Comparison of ENCODE assay signal across 10 cellular contexts in genomic region chr16:87295259-87295658, GRCh38. TPM values are rescaled to one million over a fixed set of nuclear protein-coding genes. Genes with fewer than 3 reads are reported as not detected.
DNase-seq lines count a peak whose midpoint lies in the region; ATAC-seq and TF ChIP-seq lines count a peak whose summit lies in the region.
"Had no signal": no experiment of that assay in that cellular context is flagged by ENCODE, and none has a peak within 500 bp of the region (broad histone marks: within the 10 kb centered on the region; RNA-seq: fewer than 3 reads in every experiment).

No MANE protein-coding gene starts in this region.

- no peaks in the 10 kb centered on the region for H3K9me2 ChIP-seq in DOHH2 (replicated peaks; ENCODE audit: control insufficient read depth, low read length)

- H3K27me3 Mint-ChIP-seq in T-helper 17 cell, result no peaks in the 10 kb centered on the region

- no peaks in the 10 kb centered on the region for H4K20me1 ChIP-seq in DOHH2 (ENCODE audit: control insufficient read depth, insufficient read depth, low read depth, low read length)

- H3F3A ChIP-seq in DOHH2 (ENCODE audit: control insufficient read depth, insufficient read depth), result no peaks in the 10 kb centered on the region

- peaks cover 7% of the 10 kb centered on the region; the same call in 1 of the 2 replicates for H3K9me3 ChIP-seq in DOHH2 (ENCODE audit: control insufficient read depth, insufficient read depth, low read length)
- no peaks in the 10 kb centered on the region for H3K9me3 ChIP-seq in T-helper 17 cell (ENCODE audit: control insufficient read depth, low read length, poor library complexity, severe bottlenecking)

- ATAC-seq in T-helper 17 cell, result peak; percentile 61
- no peak for ATAC-seq in GM19395 (IDR thresholded peaks at IDR 0.05; ENCODE audit: unreplicated experiment)

- DNase-seq in HT-29 (ENCODE audit: low spot score), result peak; percentile 80
- DNase-seq in T-helper 17 cell, result no peak
- DNase-seq in left kidney (ENCODE audit: low read depth, low spot score), result peak; percentile 70
- DNase-seq in D341Med (ENCODE audit: low spot score), result no peak
- no peak for DNase-seq in caudate nucleus (lab: John Stamatoyannopoulos, UW)
- DNase-seq: GM23248, mesenchymal stem cell, NCI-H446 had no signal

- H3K36me3 Mint-ChIP-seq in T-helper 17 cell (ENCODE audit: low read depth), result no peaks in the 10 kb centered on the region

- no peak overlapping the region for H3K27ac ChIP-seq in DOHH2 (ENCODE audit: low read depth, low read length)
- no peak overlapping the region for H3K27ac ChIP-seq in caudate nucleus (ENCODE audit: low read depth, low read length)
- H3K27ac ChIP-seq: GM23248 had no signal

- no peaks in the 10 kb centered on the region for H3K36me3 ChIP-seq in DOHH2 (ENCODE audit: control insufficient read depth, low read length)

- no peaks in the 10 kb centered on the region for H3K79me2 ChIP-seq in DOHH2 (ENCODE audit: control insufficient read depth, low read length)

- peaks cover 8% of the 10 kb centered on the region for H3K4me1 Mint-ChIP-seq in T-helper 17 cell

- H3K4me1 ChIP-seq in DOHH2 (ENCODE audit: control insufficient read depth, low read length), result peaks cover 26% of the 10 kb centered on the region

- H3K27ac Mint-ChIP-seq in T-helper 17 cell, result no peak overlapping the region

- H3K27me3 ChIP-seq in DOHH2 (ENCODE audit: control insufficient read depth, low read length), result no peaks in the 10 kb centered on the region

- H3K4me3 ChIP-seq in DOHH2 (ENCODE audit: low read length), result no peak overlapping the region
- H3K4me3 ChIP-seq: GM23248 had no signal

- TF ChIP-seq CTCF in DOHH2 (IDR thresholded peaks at IDR 0.05; ENCODE audit: low read depth, low read length, poor library complexity, severe bottlenecking), result no peak

- peak overlapping the region; percentile 29; the same call in 1 of the 2 replicates for H3K4me2 ChIP-seq in DOHH2 (ENCODE audit: low read length)

- H3K4me3 Mint-ChIP-seq in T-helper 17 cell, result no peak overlapping the region

RNA-seq across cellular contexts. Expression of gene C16orf95, which starts 21.9 kb away (rescaled TPM):
- 0.55 and 1.7 TPM in 2 replicates for total RNA-seq in HT-29 (2014; rRNA removed; shearing (Covaris generic))
- total RNA-seq in T-helper 17 cell, result 1 to 10 TPM; 2.0 to 2.6 TPM

Comparison
In these comparisons a context has a peak if more than half of its experiments do, and no peak if none do; other contexts are left out.
1. DNase-seq: peak in HT-29 (single experiment) and left kidney (single experiment); none in T-helper 17 cell (0 of 3), D341Med (single experiment) and caudate nucleus (0 of 61).